1 cellular context compared by ENCODE assay signal in the genomic region with DNA sequence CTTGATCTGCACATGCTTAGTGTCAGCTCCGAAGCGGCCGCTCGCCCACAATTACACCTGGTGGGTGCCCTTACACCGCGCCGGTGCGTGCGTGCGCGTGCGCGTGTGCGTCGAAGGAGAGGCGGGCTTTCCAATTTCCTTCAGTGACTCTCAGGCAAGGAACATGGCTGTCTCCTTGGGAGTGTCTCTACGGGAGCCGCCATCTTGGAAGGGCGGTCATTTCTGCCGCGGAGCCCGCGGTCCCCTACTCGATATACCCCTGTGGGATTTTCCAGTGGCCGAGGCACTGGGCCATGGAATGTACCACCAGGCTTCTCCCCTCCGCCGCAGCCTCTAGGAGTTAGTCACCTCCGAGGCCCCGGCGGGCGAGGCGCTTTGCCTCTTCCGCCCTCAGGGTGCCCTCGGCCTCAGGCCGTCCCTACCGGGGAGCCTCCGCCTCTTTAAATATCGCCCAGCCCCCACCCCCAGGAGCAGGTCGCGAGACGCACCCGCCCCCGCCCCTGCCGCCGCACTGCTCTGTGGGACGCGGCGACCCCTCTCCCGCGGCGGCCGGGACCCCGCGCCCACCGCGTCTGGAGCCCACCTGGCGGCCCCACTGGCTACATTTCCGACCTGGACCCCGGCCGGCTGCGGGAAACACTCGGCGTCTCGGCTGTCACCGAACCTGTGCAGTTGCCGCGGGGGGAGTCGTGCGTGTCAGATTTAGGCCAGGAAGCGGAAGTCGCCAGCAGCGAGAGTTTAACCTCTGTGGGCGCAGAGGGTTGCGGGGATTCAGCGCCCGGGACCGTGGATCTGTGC.
TF ChIP-seq lines count a peak whose summit lies in the region.

A gene (minus strand): TSS at position 711 of the 798 bp plus-strand sequence. CDS start 15,741 bp downstream, outside the sequence.

TF ChIP-seq in SK-N-SH, 30 proteins besides CTCF, POLR2A, EP300 and RAD21 (continued from another document):
- TF ChIP-seq, protein P1, sequence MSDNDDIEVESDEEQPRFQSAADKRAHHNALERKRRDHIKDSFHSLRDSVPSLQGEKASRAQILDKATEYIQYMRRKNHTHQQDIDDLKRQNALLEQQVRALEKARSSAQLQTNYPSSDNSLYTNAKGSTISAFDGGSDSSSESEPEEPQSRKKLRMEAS (IDR thresholded peaks at IDR 0.05; ENCODE audit: low read depth): peak; percentile 68
- TF ChIP-seq, protein P2, sequence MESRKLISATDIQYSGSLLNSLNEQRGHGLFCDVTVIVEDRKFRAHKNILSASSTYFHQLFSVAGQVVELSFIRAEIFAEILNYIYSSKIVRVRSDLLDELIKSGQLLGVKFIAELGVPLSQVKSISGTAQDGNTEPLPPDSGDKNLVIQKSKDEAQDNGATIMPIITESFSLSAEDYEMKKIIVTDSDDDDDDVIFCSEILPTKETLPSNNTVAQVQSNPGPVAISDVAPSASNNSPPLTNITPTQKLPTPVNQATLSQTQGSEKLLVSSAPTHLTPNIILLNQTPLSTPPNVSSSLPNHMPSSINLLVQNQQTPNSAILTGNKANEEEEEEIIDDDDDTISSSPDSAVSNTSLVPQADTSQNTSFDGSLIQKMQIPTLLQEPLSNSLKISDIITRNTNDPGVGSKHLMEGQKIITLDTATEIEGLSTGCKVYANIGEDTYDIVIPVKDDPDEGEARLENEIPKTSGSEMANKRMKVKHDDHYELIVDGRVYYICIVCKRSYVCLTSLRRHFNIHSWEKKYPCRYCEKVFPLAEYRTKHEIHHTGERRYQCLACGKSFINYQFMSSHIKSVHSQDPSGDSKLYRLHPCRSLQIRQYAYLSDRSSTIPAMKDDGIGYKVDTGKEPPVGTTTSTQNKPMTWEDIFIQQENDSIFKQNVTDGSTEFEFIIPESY (IDR thresholded peaks at IDR 0.05; ENCODE audit: borderline replicate concordance, low read depth): 0 out of 2 replicates have a peak, but pooled peaks have one; percentile 21
- TF ChIP-seq, protein P3, sequence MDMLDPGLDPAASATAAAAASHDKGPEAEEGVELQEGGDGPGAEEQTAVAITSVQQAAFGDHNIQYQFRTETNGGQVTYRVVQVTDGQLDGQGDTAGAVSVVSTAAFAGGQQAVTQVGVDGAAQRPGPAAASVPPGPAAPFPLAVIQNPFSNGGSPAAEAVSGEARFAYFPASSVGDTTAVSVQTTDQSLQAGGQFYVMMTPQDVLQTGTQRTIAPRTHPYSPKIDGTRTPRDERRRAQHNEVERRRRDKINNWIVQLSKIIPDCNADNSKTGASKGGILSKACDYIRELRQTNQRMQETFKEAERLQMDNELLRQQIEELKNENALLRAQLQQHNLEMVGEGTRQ (IDR thresholded peaks at IDR 0.05; ENCODE audit: borderline replicate concordance, low read depth, low read length): no peak
TF ChIP-seq in SK-N-SH: peak in this region for 9.
